9 cellular contexts compared by ENCODE assay signal in genomic region chr2:236168110-236169067, GRCh38. TPM values are rescaled to one million over a fixed set of nuclear protein-coding genes. Genes with fewer than 3 reads are reported as not detected.
DNase-seq lines count a peak whose midpoint lies in the region; ATAC-seq and TF ChIP-seq lines count a peak whose summit lies in the region.
"Had no signal": no experiment of that assay in that cellular context is flagged by ENCODE, and none has a peak within 500 bp of the region (broad histone marks: within the 10 kb centered on the region; RNA-seq: fewer than 3 reads in every experiment).

Gene GBX2, minus strand, starts transcription at chr2:236168386. Its CDS starts 415 bp downstream, at chr2:236167971.

- DNase-seq in activated CD4-positive, alpha-beta T cell treated with anti-CD3 and anti-CD28 coated beads, Interleukin-2, amount 10 ng/mL, durations not matched to agents 7 days and 5 days, result no peak
- no peak for DNase-seq in activated CD4-positive, alpha-beta T cell treated with anti-CD3 and anti-CD28 coated beads, Interleukin-2, amount 50 U/mL, for 4 hours
- peak; percentile 92 for DNase-seq in NCI-H748 (lab: John Stamatoyannopoulos, UW; ENCODE audit: unreplicated experiment)
- DNase-seq in mucosa of descending colon, result peak in 2 of 3 donors; percentile 58 to 79
- no peak for DNase-seq in activated naive CD4-positive, alpha-beta T cell treated with Interleukin-2 at 50 U/mL for 16 hours

- peaks cover 2% of the 10 kb centered on the region for H3K9me3 Mint-ChIP-seq in activated CD4-positive, alpha-beta T cell treated with anti-CD3 and anti-CD28 coated beads, Interleukin-2, amount 10 ng/mL, durations not matched to agents 7 days and 5 days

- peak within 1 kb of the TSS; percentile 55 for H3K4me3 ChIP-seq in ectodermal cell (ENCODE audit: insufficient read depth, low read depth, low read length)
- H3K4me3 ChIP-seq in mucosa of descending colon, result no peak within 1 kb of the TSS

- peaks cover 59% of the 10 kb centered on the region for H3K27me3 Mint-ChIP-seq in activated CD4-positive, alpha-beta T cell treated with anti-CD3 and anti-CD28 coated beads, Interleukin-2, amount 10 ng/mL, durations not matched to agents 7 days and 5 days

- no peaks in the 10 kb centered on the region for H3K9me3 ChIP-seq in ectodermal cell (ENCODE audit: control insufficient read depth, low read length)
- no peaks in the 10 kb centered on the region for H3K9me3 ChIP-seq in mucosa of descending colon

- H3K4me1 ChIP-seq in ectodermal cell (ENCODE audit: control insufficient read depth, insufficient read depth, low read length), result peaks cover 46% of the 10 kb centered on the region
- peaks cover 46% of the 10 kb centered on the region for H3K4me1 ChIP-seq in mucosa of descending colon (ENCODE audit: low read depth)

- H3K27me3 ChIP-seq in ectodermal cell (ENCODE audit: control insufficient read depth, insufficient read depth, low read length, poor library complexity, severe bottlenecking), result peaks cover 100% of the 10 kb centered on the region

- TF ChIP-seq CTCF in mucosa of descending colon (IDR thresholded peaks at IDR 0.05), result no peak

- WGBS in ectodermal cell, 2 experiments, result 0 to 1% methylated on average over 102 to 105 of the region's 105 CpGs

- H3K27ac Mint-ChIP-seq in activated CD4-positive, alpha-beta T cell treated with anti-CD3 and anti-CD28 coated beads, Interleukin-2, amount 10 ng/mL, durations not matched to agents 7 days and 5 days, result peak within 1 kb of the TSS; percentile 77

- no peak within 1 kb of the TSS for H3K27ac ChIP-seq in ectodermal cell (ENCODE audit: insufficient read depth, low read depth, low read length, poor library complexity, severe bottlenecking)

- H3K4me1 Mint-ChIP-seq in activated CD4-positive, alpha-beta T cell treated with anti-CD3 and anti-CD28 coated beads, Interleukin-2, amount 10 ng/mL, durations not matched to agents 7 days and 5 days, result peaks cover 3% of the 10 kb centered on the region

- peak within 1 kb of the TSS; percentile 43 for H3K4me3 Mint-ChIP-seq in activated CD4-positive, alpha-beta T cell treated with anti-CD3 and anti-CD28 coated beads, Interleukin-2, amount 10 ng/mL, durations not matched to agents 7 days and 5 days

- no peaks in the 10 kb centered on the region for H3K36me3 ChIP-seq in ectodermal cell (ENCODE audit: control insufficient read depth, insufficient read depth, low read length)
- no peaks in the 10 kb centered on the region for H3K36me3 ChIP-seq in mucosa of descending colon (ENCODE audit: low read depth)

- H3K36me3 Mint-ChIP-seq in activated CD4-positive, alpha-beta T cell treated with anti-CD3 and anti-CD28 coated beads, Interleukin-2, amount 10 ng/mL, durations not matched to agents 7 days and 5 days (ENCODE audit: low read depth), result no peaks in the 10 kb centered on the region

- intact Hi-C loops in mucosa of descending colon (cut with DNase I, micrococcal nuclease), result no loop called here

- POLR2A ChIA-PET in activated CD4-positive, alpha-beta T cell treated with anti-CD3 and anti-CD28 coated beads, Interleukin-2, amount 10 ng/mL, durations not matched to agents 7 days and 5 days (lab: Charles Lee), result no interaction called here

- ATAC-seq in mucosa of descending colon, result peak; percentile 81
- ATAC-seq in GM21381 (IDR thresholded peaks at IDR 0.05; ENCODE audit: unreplicated experiment), result no peak
- ATAC-seq in GM18519 (IDR thresholded peaks at IDR 0.05; ENCODE audit: low FRiP score, unreplicated experiment), result no peak

- CTCF ChIA-PET in activated CD4-positive, alpha-beta T cell treated with anti-CD3 and anti-CD28 coated beads, Interleukin-2, amount 10 ng/mL, durations not matched to agents 7 days and 5 days (lab: Charles Lee), result interaction anchor here (3.5 kb wide), 1 partner anchor 13 kb away, joined by 12 read pairs; no protein-coding TSS in a partner anchor

RNA-seq across cellular contexts. Expression of gene GBX2, which starts in this region (rescaled TPM):
- not detected for total RNA-seq in activated CD4-positive, alpha-beta T cell treated with anti-CD3 and anti-CD28 coated beads, Interleukin-2, amount 10 ng/mL, durations not matched to agents 7 days and 5 days
- 3.2 TPM for polyA plus RNA-seq in ectodermal cell (2013, experiment 1 of 4)
- polyA plus RNA-seq in ectodermal cell (2013, experiment 2 of 4), result 2.1 TPM
- polyA plus RNA-seq in ectodermal cell (2013, experiment 3 of 4), result 6.1 TPM
- polyA plus RNA-seq in ectodermal cell (2013, experiment 4 of 4), result 3.9 TPM
- total RNA-seq in mucosa of descending colon, result not detected
- total RNA-seq: activated CD8-positive, alpha-beta memory T cell treated with anti-CD3 and anti-CD28 coated beads for 36 hours had no signal

Comparison
In these comparisons a context has a peak if more than half of its experiments do, and no peak if none do; other contexts are left out.
1. Peak in DNase-seq and ATAC-seq in mucosa of descending colon; RNA of the gene not detected or under 1 TPM.